33 cellular contexts compared by ENCODE assay signal in genomic region chr1:210600421-210601195, GRCh38.
A peak's percentile ranks its signal among the peaks of the same experiment; 100 is the strongest.
DNase-seq lines count a peak whose midpoint lies in the region; ATAC-seq, FAIRE-seq and TF ChIP-seq lines count a peak whose summit lies in the region.
"Had no signal": no experiment of that assay in that cellular context is flagged by ENCODE, and none has a peak within 500 bp of the region (broad histone marks: within the 10 kb centered on the region; RNA-seq: fewer than 3 reads in every experiment).

No MANE protein-coding gene starts in this region.

- peak overlapping the region; percentile 53; the same call in 1 of the 2 replicates for H3K27ac Mint-ChIP-seq in HFFc6
- H3K27ac Mint-ChIP-seq: activated CD4-positive, alpha-beta T cell treated with anti-CD3 and anti-CD28 coated beads for 36 hours; T-helper 1 cell treated with Interleukin-12 subunit alpha and Interleukin-12 subunit beta and Interleukin-4 antibody, amounts not matched to agents 30 μg/mL and 1 μg/mL, for 36 hours had no signal

- no peak overlapping the region for H3K4me2 ChIP-seq in A549
- H3K4me2 ChIP-seq: BLaER1, KMS-11 had no signal

- H3K9me3 ChIP-seq in A549, result peaks cover 8% of the 10 kb centered on the region; the same call in 2 of the 3 replicates
- H3K9me3 ChIP-seq in HAP-1, result no peaks in the 10 kb centered on the region
- no peaks in the 10 kb centered on the region for H3K9me3 ChIP-seq in left ventricle myocardium inferior (replicated peaks)
- H3K9me3 ChIP-seq: BLaER1, breast epithelium, lower lobe of right lung, psoas muscle, upper lobe of left lung had no signal

- no peak for TF ChIP-seq RAD21 in A549 (conservative IDR thresholded peaks at IDR 0.05 in 1 of 2, IDR thresholded peaks at IDR 0.05 in 1 of 2)

- H3K4me1 ChIP-seq in A549, result peaks cover 40% of the 10 kb centered on the region
- no peaks in the 10 kb centered on the region for H3K4me1 ChIP-seq in HAP-1
- H3K4me1 ChIP-seq in left ventricle myocardium inferior, result no peaks in the 10 kb centered on the region
- H3K4me1 ChIP-seq: BLaER1, breast epithelium, psoas muscle had no signal

- CTCF ChIA-PET in A549 (lab: Yijun Ruan, JAX), result interaction anchor here (1.0 to 2.4 kb wide), 4 partner anchors 153 to 534 kb away, joined by 3 to 8 read pairs (median 6); partner anchors contain the start of gene KCNH1

- no peaks in the 10 kb centered on the region for H3K36me3 ChIP-seq in HAP-1 (replicated peaks)
- no peaks in the 10 kb centered on the region for H3K36me3 ChIP-seq in left ventricle myocardium inferior
- H3K36me3 ChIP-seq: BLaER1, breast epithelium, lower lobe of right lung, upper lobe of left lung had no signal

- TF ChIP-seq POLR2A in A549 (IDR thresholded peaks at IDR 0.05; ENCODE audit: low read length), result no peak

- in situ Hi-C loops in HAP-1 (cut with MboI; ENCODE audit: low sequenced_read_pairs), result no loop called here

- TF ChIP-seq CTCF in A549 (IDR thresholded peaks at IDR 0.05), result no peak
- TF ChIP-seq CTCF in HFFc6 (IDR thresholded peaks at IDR 0.05), result no peak
- no peak for TF ChIP-seq CTCF in left ventricle myocardium inferior (IDR thresholded peaks at IDR 0.05; ENCODE audit: borderline replicate concordance)

- H3K36me3 Mint-ChIP-seq in HFFc6 (ENCODE audit: low read depth), result peaks cover 12% of the 10 kb centered on the region

- ATAC-seq in A549 (no peak), HG02610 (IDR thresholded peaks at IDR 0.05; ENCODE audit: unreplicated experiment) (no peak)
- ATAC-seq: activated CD4-positive, alpha-beta T cell treated with anti-CD3 and anti-CD28 coated beads for 36 hours; HCT116; lower lobe of right lung; psoas muscle had no signal

- H3K27ac ChIP-seq in A549, result peak overlapping the region; percentile 100
- no peak overlapping the region for H3K27ac ChIP-seq in left ventricle myocardium inferior (replicated peaks)
- H3K27ac ChIP-seq: BLaER1, breast epithelium, KMS-11, lower lobe of right lung, psoas muscle, SK-N-MC, skin epidermis, upper lobe of left lung had no signal

- intact Hi-C loops in left ventricle myocardium inferior (cut with micrococcal nuclease), result no loop called here

- DNase-seq in A549 (ENCODE audit: low read depth in 1 of 2, low spot score in 1 of 2) (no peak), HFFc6 (no peak), astrocyte of the hippocampus (ENCODE audit: low read depth, low spot score) (peak; percentile 31), midbrain (lab: John Stamatoyannopoulos, UW) (peak; percentile 7), HAP-1 (ENCODE audit: low spot score in 2 of 2) (no peak), HT-29 (ENCODE audit: low spot score) (no peak), left ventricle myocardium inferior (no peak)
- DNase-seq: activated CD4-positive, alpha-beta T cell treated with anti-CD3 and anti-CD28 coated beads for 36 hours; activated effector memory CD4-positive, alpha-beta T cell treated with anti-CD3 and anti-CD28 coated beads, Interleukin-2, amount 50 U/mL, for 16 hours; DMS79 treated with DMSO at 0.1 percent for 48 hours; effector memory CD4-positive, alpha-beta T cell; lower lobe of right lung; MV-4-11; NCI-H1694 treated with DMSO at 0.1 percent for 48 hours; NCI-H2171 treated with DMSO at 0.1 percent for 48 hours; NCI-H748 treated with DMSO at 0.1 percent for 48 hours; psoas muscle; RPMI8226; stimulated activated CD4-positive, alpha-beta T cell treated with anti-CD3 and anti-CD28 coated beads, Interleukin-1b, Interleukin-23, amount 100 ng/mL, for 48 hours; upper lobe of left lung had no signal

- 83% methylated on average over 5 of the region's 5 CpGs for WGBS in A549 (ENCODE audit: missing lambda C conversion rate)

- no peak overlapping the region for H3K4me3 Mint-ChIP-seq in HFFc6
- H3K4me3 Mint-ChIP-seq: activated CD4-positive, alpha-beta T cell treated with anti-CD3 and anti-CD28 coated beads for 36 hours; neural crest cell; T-helper 1 cell treated with Interleukin-12 subunit alpha and Interleukin-12 subunit beta and Interleukin-4 antibody, amounts not matched to agents 30 μg/mL and 1 μg/mL, for 36 hours had no signal

- H3K4me3 ChIP-seq in A549 (no peak overlapping the region), HAP-1 (no peak overlapping the region), left ventricle myocardium inferior (no peak overlapping the region)
- H3K4me3 ChIP-seq: BLaER1, breast epithelium, lower lobe of right lung, psoas muscle, SK-N-MC, skin epidermis, upper lobe of left lung had no signal

- H3K9me3 Mint-ChIP-seq in HFFc6, result peaks cover 7% of the 10 kb centered on the region
- H3K9me3 Mint-ChIP-seq: neural crest cell had no signal

- POLR2A ChIA-PET in A549 (lab: Yijun Ruan, JAX), result no interaction called here

- no peak for TF ChIP-seq EP300 in A549 (IDR thresholded peaks at IDR 0.05)

- peaks cover 50% of the 10 kb centered on the region for H3K4me1 Mint-ChIP-seq in HFFc6 (ENCODE audit: low read depth)
- H3K4me1 Mint-ChIP-seq: activated CD4-positive, alpha-beta T cell treated with anti-CD3 and anti-CD28 coated beads for 36 hours had no signal

- no peaks in the 10 kb centered on the region for H3K27me3 ChIP-seq in HAP-1 (ENCODE audit: low read depth)
- H3K27me3 ChIP-seq in left ventricle myocardium inferior (ENCODE audit: low read depth), result no peaks in the 10 kb centered on the region
- H3K27me3 ChIP-seq: BLaER1, breast epithelium, upper lobe of left lung had no signal

- peaks cover 1% of the 10 kb centered on the region; the same call in 1 of the 2 replicates for H3K27me3 Mint-ChIP-seq in HFFc6 (ENCODE audit: insufficient read depth)

- no peak for FAIRE-seq in A549 (lab: Jason Lieb, UNC)
- FAIRE-seq: A204.1, colon, HTR-8/SVneo, islet of Langerhans had no signal

TF ChIP-seq in A549, 52 proteins besides CTCF, POLR2A, EP300 and RAD21:
- no peak for TF ChIP-seq ZSCAN20 (CRISPR knock-in tag; IDR thresholded peaks at IDR 0.05)
- no peak for TF ChIP-seq CBX2 (IDR thresholded peaks at IDR 0.05; ENCODE audit: borderline replicate concordance, low read depth)
- no peak for TF ChIP-seq FOSB (CRISPR knock-in tag; IDR thresholded peaks at IDR 0.05)
- TF ChIP-seq CHD4 (IDR thresholded peaks at IDR 0.05; ENCODE audit: borderline replicate concordance), result no peak
- TF ChIP-seq, protein P1, sequence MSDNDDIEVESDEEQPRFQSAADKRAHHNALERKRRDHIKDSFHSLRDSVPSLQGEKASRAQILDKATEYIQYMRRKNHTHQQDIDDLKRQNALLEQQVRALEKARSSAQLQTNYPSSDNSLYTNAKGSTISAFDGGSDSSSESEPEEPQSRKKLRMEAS (IDR thresholded peaks at IDR 0.05), result no peak
- no peak for TF ChIP-seq PHF8 (IDR thresholded peaks at IDR 0.05; ENCODE audit: borderline replicate concordance, low read depth)
- no peak for TF ChIP-seq HMGXB4 (CRISPR knock-in tag; IDR thresholded peaks at IDR 0.05; ENCODE audit: borderline replicate concordance)
- no peak for TF ChIP-seq ATOH8 (CRISPR knock-in tag; IDR thresholded peaks at IDR 0.05; ENCODE audit: low read depth)
- TF ChIP-seq FOSL2 (IDR thresholded peaks at IDR 0.05), result no peak
- no peak for TF ChIP-seq FOSL2 (CRISPR knock-in tag; IDR thresholded peaks at IDR 0.05)
- no peak for TF ChIP-seq GATA3 (IDR thresholded peaks at IDR 0.05; ENCODE audit: borderline replicate concordance)

Comparison
In these comparisons a context has a peak if more than half of its experiments do, and no peak if none do; other contexts are left out.
1. DNase-seq: peak in astrocyte of the hippocampus (single experiment) and midbrain (single experiment); none in A549 (0 of 2), HFFc6 (single experiment), HAP-1 (0 of 2), HT-29 (single experiment) and left ventricle myocardium inferior (single experiment).